In genomic region chr2:233565685-233566140, GRCh38 we compare ENCODE assay signal across 8 cellular contexts. TPM values are rescaled to one million over a fixed set of nuclear protein-coding genes. Genes with fewer than 3 reads are reported as not detected.
DNase-seq lines count a peak whose midpoint lies in the region; ATAC-seq and TF ChIP-seq lines count a peak whose summit lies in the region.

No MANE protein-coding gene starts in this region.

- no TSS peak for BruUV-seq in mammary epithelial cell (replicated peaks; lab: Mats Ljungman, UMichigan)

- peak overlapping the region; percentile 98 for H3K4me3 ChIP-seq in HUES6 (ENCODE audit: low read depth, low read length)
- peak overlapping the region; percentile 88 to 99 (median 91) for H3K4me3 ChIP-seq in mammary epithelial cell (replicated peaks in 1 of 3; ENCODE audit: insufficient read depth in 1 of 3, low read depth in 2 of 3, low read length in 3 of 3)
- H3K4me3 ChIP-seq in naive thymus-derived CD4-positive, alpha-beta T cell (ENCODE audit: low read length) = peak overlapping the region; percentile 75

- H3K4me3 Mint-ChIP-seq in naive thymus-derived CD4-positive, alpha-beta T cell = peak overlapping the region; percentile 92 to 97 (median 94)

- H3K27ac ChIP-seq in HUES6 (ENCODE audit: low read depth, low read length) (no peak overlapping the region; the same call in 1 of the 2 replicates), mammary epithelial cell (ENCODE audit: insufficient read depth, low read depth, low read length) (peak overlapping the region; percentile 94)
- H3K27ac ChIP-seq in naive thymus-derived CD4-positive, alpha-beta T cell (ENCODE audit: low read depth, low read length) = peak overlapping the region; percentile 87

- intact Hi-C loops in mammary epithelial cell (cut with micrococcal nuclease) = loop anchor here (1.0 to 5.0 kb wide), 2 partner anchors 146 to 267 kb away; no protein-coding TSS in a partner anchor
- intact Hi-C loops in naive thymus-derived CD4-positive, alpha-beta T cell (cut with micrococcal nuclease) = loop anchor here (2.0 to 10.0 kb wide), 4 partner anchors 145 to 1603 kb away; partner anchors contain the start of gene DIS3L2 (in 1 of the 2)

- no peaks in the 10 kb centered on the region for H4K20me1 ChIP-seq in mammary epithelial cell (ENCODE audit: insufficient read depth, low read length)

- H3K4me1 Mint-ChIP-seq in naive thymus-derived CD4-positive, alpha-beta T cell = peaks cover 7 to 21% (median 14%) of the 10 kb centered on the region in 7 donors

- H3K27me3 ChIP-seq in HUES6 (ENCODE audit: control insufficient read depth, insufficient read depth, low read length) (no peaks in the 10 kb centered on the region), mammary epithelial cell (ENCODE audit: insufficient read depth, low read length) (no peaks in the 10 kb centered on the region)
- H3K27me3 ChIP-seq in naive thymus-derived CD4-positive, alpha-beta T cell (ENCODE audit: control insufficient read depth in 2 of 2, insufficient read depth in 2 of 2, low read length in 2 of 2) = no peaks in the 10 kb centered on the region

- H3K4me1 ChIP-seq in HUES6 (ENCODE audit: control insufficient read depth, insufficient read depth, low read length) (peaks cover 5% of the 10 kb centered on the region), mammary epithelial cell (ENCODE audit: insufficient read depth, low read length) (peaks cover 7% of the 10 kb centered on the region)
- no peaks in the 10 kb centered on the region for H3K4me1 ChIP-seq in naive thymus-derived CD4-positive, alpha-beta T cell (ENCODE audit: control insufficient read depth in 2 of 2, insufficient read depth in 2 of 2, low read length in 2 of 2)

- dilution Hi-C loops in mammary epithelial cell (cut with HindIII; ENCODE audit: low sequenced_read_pairs) = no loop called here

- ATAC-seq in naive thymus-derived CD4-positive, alpha-beta T cell = no peak

- CTCF ChIA-PET in mammary epithelial cell (lab: Charles Lee; ENCODE audit: low non-redundant PET) = no interaction called here
- CTCF ChIA-PET in naive thymus-derived CD4-positive, alpha-beta T cell (lab: Charles Lee) = interaction anchor here (0.6 kb wide), 1 partner anchor 52 kb away, joined by 3 read pairs; the partner anchor contains the start of gene UGT1A8

- peaks cover 0 to 12% (median 6%) of the 10 kb centered on the region in 5 donors for H3K36me3 Mint-ChIP-seq in naive thymus-derived CD4-positive, alpha-beta T cell

- in situ Hi-C loops in mammary epithelial cell (cut with MboI; ENCODE audit: low sequenced_read_pairs in 2 of 2) = no loop called here

- peak overlapping the region; percentile 99 for H2AFZ ChIP-seq in mammary epithelial cell (ENCODE audit: low read depth, low read length)

- H3K36me3 ChIP-seq in HUES6 (ENCODE audit: control insufficient read depth, insufficient read depth, low read length) = no peaks in the 10 kb centered on the region
- peaks cover 1% of the 10 kb centered on the region for H3K36me3 ChIP-seq in mammary epithelial cell (ENCODE audit: insufficient read depth, low read length)
- peaks cover 0 to 6% (median 0%) of the 10 kb centered on the region in 3 experiments for H3K36me3 ChIP-seq in naive thymus-derived CD4-positive, alpha-beta T cell (ENCODE audit: control insufficient read depth in 2 of 3, insufficient read depth in 3 of 3, low read length in 3 of 3)

- H3K27me3 Mint-ChIP-seq in naive thymus-derived CD4-positive, alpha-beta T cell = peaks cover 0 to 16% (median 0%) of the 10 kb centered on the region in 5 donors

- peaks cover 22% of the 10 kb centered on the region for H3K79me2 ChIP-seq in mammary epithelial cell (ENCODE audit: insufficient read depth, low read length)

- DNase-seq in NCI-H1694 treated with DMSO at 0.1 percent for 48 hours (lab: John Stamatoyannopoulos, UW) (peak; percentile 7), NCI-H1694 (lab: John Stamatoyannopoulos, UW) (no peak), mammary epithelial cell (no peak), retina (no peak), SKM-1 treated with dmso at 0.1 percent for 144 hours (lab: John Stamatoyannopoulos, UW; ENCODE audit: unreplicated experiment) (no peak)
- DNase-seq in naive thymus-derived CD4-positive, alpha-beta T cell = peak in 1 of 9 donors; percentile 10
- no peak for DNase-seq in stimulated activated CD4-positive, alpha-beta T cell treated with anti-CD3 and anti-CD28 coated beads, Interleukin-4, amount 100 ng/mL, for 1 hour

- H3K9ac ChIP-seq in HUES6 (ENCODE audit: low read length) (peak overlapping the region; percentile 29), mammary epithelial cell (ENCODE audit: insufficient read depth, low read length) (peak overlapping the region; percentile 99)

- no peaks in the 10 kb centered on the region for H3K9me3 Mint-ChIP-seq in naive thymus-derived CD4-positive, alpha-beta T cell

- POLR2A ChIA-PET in naive thymus-derived CD4-positive, alpha-beta T cell (lab: Charles Lee) = interaction anchor here (1.6 kb wide), 1 partner anchor 20 kb away, joined by 3 read pairs; no protein-coding TSS in a partner anchor

- H3K27ac Mint-ChIP-seq in naive thymus-derived CD4-positive, alpha-beta T cell = peak overlapping the region; percentile 70 to 97 (median 95)

- TF ChIP-seq CTCF in mammary epithelial cell (conservative IDR thresholded peaks at IDR 0.05 in 1 of 2, IDR thresholded peaks at IDR 0.05 in 1 of 2; ENCODE audit: extremely low read depth in 1 of 2, insufficient read depth in 1 of 2, low read depth in 1 of 2, low read length in 2 of 2) = no peak

- WGBS in mammary epithelial cell (ENCODE audit: low coverage, missing lambda C conversion rate) = 7% methylated on average over 5 of the region's 6 CpGs

- peak overlapping the region; percentile 93 for H3K4me2 ChIP-seq in mammary epithelial cell (ENCODE audit: insufficient read depth, low read depth, low read length)

- H3K9me3 ChIP-seq in HUES6 (ENCODE audit: control insufficient read depth, insufficient read depth, low read depth, low read length) (no peaks in the 10 kb centered on the region), mammary epithelial cell (replicated peaks; ENCODE audit: insufficient read depth, low read length) (no peaks in the 10 kb centered on the region)
- H3K9me3 ChIP-seq in naive thymus-derived CD4-positive, alpha-beta T cell (ENCODE audit: control insufficient read depth in 2 of 3, low read length in 3 of 3) = no peaks in the 10 kb centered on the region

RNA-seq across cellular contexts. Expression of gene USP40, which starts 0.9 kb away (rescaled TPM):
- total RNA-seq in mammary epithelial cell = 10 to 100 TPM; 36.0 to 64.9 TPM
- 28.2 TPM for polyA plus RNA-seq in mammary epithelial cell
- 45.2 TPM for polyA minus RNA-seq in mammary epithelial cell
- total RNA-seq in naive thymus-derived CD4-positive, alpha-beta T cell = 10 to 100 TPM; 14.4 to 24.3 (median 20.8) TPM
- polyA plus RNA-seq in naive thymus-derived CD4-positive, alpha-beta T cell = 1 to 10 TPM; 3.9 to 8.1 TPM

RNA-seq across cellular contexts. Expression of gene UGT1A8, which starts 51.7 kb away (rescaled TPM):
- under 1 TPM in 1 of 2 donors, not detected in 1; under 0.01 TPM for total RNA-seq in mammary epithelial cell
- not detected for polyA plus RNA-seq in mammary epithelial cell
- polyA minus RNA-seq in mammary epithelial cell = not detected
- not detected for total RNA-seq in naive thymus-derived CD4-positive, alpha-beta T cell
- not detected for polyA plus RNA-seq in naive thymus-derived CD4-positive, alpha-beta T cell
